ENCODE assay signal across 1 cellular context in the genomic region with DNA sequence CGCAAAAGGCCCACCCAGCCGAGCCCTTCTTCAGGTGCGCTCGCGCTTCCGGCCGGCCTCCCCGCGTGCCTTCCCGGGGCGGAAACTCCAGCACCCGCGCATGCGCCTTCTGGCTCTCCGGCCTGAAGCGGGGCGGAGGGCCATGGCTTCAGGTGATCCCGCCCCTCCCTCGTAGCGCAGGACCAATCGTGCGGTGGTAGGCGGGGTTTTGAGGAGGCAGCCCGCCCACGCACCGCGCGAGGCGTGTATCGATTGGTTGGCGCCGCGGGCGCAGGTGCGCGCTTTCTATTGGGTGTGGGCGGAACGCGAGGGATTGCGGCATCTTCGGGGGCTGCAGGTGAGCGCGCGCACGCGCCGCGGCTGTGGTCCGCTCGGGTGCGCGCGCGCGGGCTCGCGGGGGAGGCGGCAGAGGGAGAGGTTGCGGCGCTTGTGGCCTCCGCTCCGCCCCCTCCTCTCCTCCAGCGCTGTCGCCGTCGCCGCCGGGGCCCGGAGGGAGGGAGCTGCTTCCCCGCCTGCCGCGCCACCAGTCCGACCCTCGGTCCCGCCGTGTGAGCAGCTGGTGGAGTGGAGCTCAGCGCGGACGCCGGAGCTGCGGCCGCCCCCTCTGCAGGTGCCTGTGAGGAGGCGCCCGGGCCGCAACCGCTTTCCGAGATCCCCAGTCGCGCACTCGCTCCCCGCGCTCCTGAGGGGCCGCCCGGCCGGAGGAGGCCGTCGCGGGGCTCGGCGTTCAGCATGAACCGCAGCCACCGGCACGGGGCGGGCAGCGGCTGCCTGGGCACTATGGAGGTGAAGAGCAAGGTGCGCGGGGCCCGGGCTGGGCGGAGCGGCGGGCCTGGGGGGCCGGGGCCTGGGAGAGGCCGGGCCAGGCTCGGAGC.
TF ChIP-seq lines count a peak whose summit lies in the region.

A gene with protein sequence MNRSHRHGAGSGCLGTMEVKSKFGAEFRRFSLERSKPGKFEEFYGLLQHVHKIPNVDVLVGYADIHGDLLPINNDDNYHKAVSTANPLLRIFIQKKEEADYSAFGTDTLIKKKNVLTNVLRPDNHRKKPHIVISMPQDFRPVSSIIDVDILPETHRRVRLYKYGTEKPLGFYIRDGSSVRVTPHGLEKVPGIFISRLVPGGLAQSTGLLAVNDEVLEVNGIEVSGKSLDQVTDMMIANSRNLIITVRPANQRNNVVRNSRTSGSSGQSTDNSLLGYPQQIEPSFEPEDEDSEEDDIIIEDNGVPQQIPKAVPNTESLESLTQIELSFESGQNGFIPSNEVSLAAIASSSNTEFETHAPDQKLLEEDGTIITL (plus strand): TSS at position 526 of the 875 bp plus-strand sequence. CDS start 207 bp downstream, at position 733.

TF ChIP-seq in GM12878, 131 proteins besides CTCF, POLR2A, EP300 and RAD21 (continued from another document and continues in another):
- TF ChIP-seq, protein P1, sequence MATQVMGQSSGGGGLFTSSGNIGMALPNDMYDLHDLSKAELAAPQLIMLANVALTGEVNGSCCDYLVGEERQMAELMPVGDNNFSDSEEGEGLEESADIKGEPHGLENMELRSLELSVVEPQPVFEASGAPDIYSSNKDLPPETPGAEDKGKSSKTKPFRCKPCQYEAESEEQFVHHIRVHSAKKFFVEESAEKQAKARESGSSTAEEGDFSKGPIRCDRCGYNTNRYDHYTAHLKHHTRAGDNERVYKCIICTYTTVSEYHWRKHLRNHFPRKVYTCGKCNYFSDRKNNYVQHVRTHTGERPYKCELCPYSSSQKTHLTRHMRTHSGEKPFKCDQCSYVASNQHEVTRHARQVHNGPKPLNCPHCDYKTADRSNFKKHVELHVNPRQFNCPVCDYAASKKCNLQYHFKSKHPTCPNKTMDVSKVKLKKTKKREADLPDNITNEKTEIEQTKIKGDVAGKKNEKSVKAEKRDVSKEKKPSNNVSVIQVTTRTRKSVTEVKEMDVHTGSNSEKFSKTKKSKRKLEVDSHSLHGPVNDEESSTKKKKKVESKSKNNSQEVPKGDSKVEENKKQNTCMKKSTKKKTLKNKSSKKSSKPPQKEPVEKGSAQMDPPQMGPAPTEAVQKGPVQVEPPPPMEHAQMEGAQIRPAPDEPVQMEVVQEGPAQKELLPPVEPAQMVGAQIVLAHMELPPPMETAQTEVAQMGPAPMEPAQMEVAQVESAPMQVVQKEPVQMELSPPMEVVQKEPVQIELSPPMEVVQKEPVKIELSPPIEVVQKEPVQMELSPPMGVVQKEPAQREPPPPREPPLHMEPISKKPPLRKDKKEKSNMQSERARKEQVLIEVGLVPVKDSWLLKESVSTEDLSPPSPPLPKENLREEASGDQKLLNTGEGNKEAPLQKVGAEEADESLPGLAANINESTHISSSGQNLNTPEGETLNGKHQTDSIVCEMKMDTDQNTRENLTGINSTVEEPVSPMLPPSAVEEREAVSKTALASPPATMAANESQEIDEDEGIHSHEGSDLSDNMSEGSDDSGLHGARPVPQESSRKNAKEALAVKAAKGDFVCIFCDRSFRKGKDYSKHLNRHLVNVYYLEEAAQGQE (IDR thresholded peaks at IDR 0.05; ENCODE audit: low read depth, low read length): no peak
- TF ChIP-seq MEF2B (IDR thresholded peaks at IDR 0.05; ENCODE audit: partially characterized antibody, poor library complexity, severe bottlenecking) (no peak), CBX5 (IDR thresholded peaks at IDR 0.05; ENCODE audit: low read depth) (no peak), NRF1 (conservative IDR thresholded peaks at IDR 0.05; ENCODE audit: low read depth, low read length) (peak; percentile 65), RFX5 (IDR thresholded peaks at IDR 0.05; ENCODE audit: low read depth, low read length) (peak; percentile 38; the same call in 1 of the 2 replicates), SIN3A (IDR thresholded peaks at IDR 0.05; ENCODE audit: low read depth, low read length) (no peak), HDAC2 (IDR thresholded peaks at IDR 0.05) (no peak), NR2C2 (IDR thresholded peaks at IDR 0.05; ENCODE audit: borderline replicate concordance, control insufficient read depth, insufficient read length, low read depth) (no peak), EZH2 (IDR thresholded peaks at IDR 0.05; ENCODE audit: borderline replicate concordance, control insufficient read depth, low read depth, low read length) (no peak), RUNX3 (IDR thresholded peaks at IDR 0.05; ENCODE audit: low read length) (peak; percentile 60), RELA (IDR thresholded peaks at IDR 0.05; ENCODE audit: borderline replicate concordance, partially characterized antibody) (peak; percentile 22), SMAD5 (IDR thresholded peaks at IDR 0.05; ENCODE audit: low read depth) (no peak), MTA3 (IDR thresholded peaks at IDR 0.05; ENCODE audit: borderline replicate concordance, low read length) (no peak), MYB (IDR thresholded peaks at IDR 0.05; ENCODE audit: borderline replicate concordance, low read depth, low read length) (no peak), CBX3 (IDR thresholded peaks at IDR 0.05; ENCODE audit: borderline replicate concordance, low read depth) (no peak), SREBF2 (IDR thresholded peaks at IDR 0.05; ENCODE audit: low read length) (no peak), ZBED1 (IDR thresholded peaks at IDR 0.05; ENCODE audit: borderline replicate concordance) (no peak), STAT1 (conservative IDR thresholded peaks at IDR 0.05) (no peak), SMARCA5 (IDR thresholded peaks at IDR 0.05) (no peak), ZNF207 (IDR thresholded peaks at IDR 0.05; ENCODE audit: borderline replicate concordance) (no peak), TARDBP (IDR thresholded peaks at IDR 0.05; ENCODE audit: borderline replicate concordance) (no peak), POLR2AphosphoS5 (IDR thresholded peaks at IDR 0.05; ENCODE audit: low read length) (0 out of 2 replicates have a peak, but pooled peaks have one; percentile 24)
- TF ChIP-seq, protein P2, sequence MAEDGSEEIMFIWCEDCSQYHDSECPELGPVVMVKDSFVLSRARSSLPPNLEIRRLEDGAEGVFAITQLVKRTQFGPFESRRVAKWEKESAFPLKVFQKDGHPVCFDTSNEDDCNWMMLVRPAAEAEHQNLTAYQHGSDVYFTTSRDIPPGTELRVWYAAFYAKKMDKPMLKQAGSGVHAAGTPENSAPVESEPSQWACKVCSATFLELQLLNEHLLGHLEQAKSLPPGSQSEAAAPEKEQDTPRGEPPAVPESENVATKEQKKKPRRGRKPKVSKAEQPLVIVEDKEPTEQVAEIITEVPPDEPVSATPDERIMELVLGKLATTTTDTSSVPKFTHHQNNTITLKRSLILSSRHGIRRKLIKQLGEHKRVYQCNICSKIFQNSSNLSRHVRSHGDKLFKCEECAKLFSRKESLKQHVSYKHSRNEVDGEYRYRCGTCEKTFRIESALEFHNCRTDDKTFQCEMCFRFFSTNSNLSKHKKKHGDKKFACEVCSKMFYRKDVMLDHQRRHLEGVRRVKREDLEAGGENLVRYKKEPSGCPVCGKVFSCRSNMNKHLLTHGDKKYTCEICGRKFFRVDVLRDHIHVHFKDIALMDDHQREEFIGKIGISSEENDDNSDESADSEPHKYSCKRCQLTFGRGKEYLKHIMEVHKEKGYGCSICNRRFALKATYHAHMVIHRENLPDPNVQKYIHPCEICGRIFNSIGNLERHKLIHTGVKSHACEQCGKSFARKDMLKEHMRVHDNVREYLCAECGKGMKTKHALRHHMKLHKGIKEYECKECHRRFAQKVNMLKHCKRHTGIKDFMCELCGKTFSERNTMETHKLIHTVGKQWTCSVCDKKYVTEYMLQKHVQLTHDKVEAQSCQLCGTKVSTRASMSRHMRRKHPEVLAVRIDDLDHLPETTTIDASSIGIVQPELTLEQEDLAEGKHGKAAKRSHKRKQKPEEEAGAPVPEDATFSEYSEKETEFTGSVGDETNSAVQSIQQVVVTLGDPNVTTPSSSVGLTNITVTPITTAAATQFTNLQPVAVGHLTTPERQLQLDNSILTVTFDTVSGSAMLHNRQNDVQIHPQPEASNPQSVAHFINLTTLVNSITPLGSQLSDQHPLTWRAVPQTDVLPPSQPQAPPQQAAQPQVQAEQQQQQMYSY (CRISPR knock-in tag; IDR thresholded peaks at IDR 0.05): no peak
- TF ChIP-seq, protein P3, sequence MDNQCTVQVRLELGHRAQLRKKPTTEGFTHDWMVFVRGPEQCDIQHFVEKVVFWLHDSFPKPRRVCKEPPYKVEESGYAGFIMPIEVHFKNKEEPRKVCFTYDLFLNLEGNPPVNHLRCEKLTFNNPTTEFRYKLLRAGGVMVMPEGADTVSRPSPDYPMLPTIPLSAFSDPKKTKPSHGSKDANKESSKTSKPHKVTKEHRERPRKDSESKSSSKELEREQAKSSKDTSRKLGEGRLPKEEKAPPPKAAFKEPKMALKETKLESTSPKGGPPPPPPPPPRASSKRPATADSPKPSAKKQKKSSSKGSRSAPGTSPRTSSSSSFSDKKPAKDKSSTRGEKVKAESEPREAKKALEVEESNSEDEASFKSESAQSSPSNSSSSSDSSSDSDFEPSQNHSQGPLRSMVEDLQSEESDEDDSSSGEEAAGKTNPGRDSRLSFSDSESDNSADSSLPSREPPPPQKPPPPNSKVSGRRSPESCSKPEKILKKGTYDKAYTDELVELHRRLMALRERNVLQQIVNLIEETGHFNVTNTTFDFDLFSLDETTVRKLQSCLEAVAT (IDR thresholded peaks at IDR 0.05): no peak
- TF ChIP-seq, protein P4, sequence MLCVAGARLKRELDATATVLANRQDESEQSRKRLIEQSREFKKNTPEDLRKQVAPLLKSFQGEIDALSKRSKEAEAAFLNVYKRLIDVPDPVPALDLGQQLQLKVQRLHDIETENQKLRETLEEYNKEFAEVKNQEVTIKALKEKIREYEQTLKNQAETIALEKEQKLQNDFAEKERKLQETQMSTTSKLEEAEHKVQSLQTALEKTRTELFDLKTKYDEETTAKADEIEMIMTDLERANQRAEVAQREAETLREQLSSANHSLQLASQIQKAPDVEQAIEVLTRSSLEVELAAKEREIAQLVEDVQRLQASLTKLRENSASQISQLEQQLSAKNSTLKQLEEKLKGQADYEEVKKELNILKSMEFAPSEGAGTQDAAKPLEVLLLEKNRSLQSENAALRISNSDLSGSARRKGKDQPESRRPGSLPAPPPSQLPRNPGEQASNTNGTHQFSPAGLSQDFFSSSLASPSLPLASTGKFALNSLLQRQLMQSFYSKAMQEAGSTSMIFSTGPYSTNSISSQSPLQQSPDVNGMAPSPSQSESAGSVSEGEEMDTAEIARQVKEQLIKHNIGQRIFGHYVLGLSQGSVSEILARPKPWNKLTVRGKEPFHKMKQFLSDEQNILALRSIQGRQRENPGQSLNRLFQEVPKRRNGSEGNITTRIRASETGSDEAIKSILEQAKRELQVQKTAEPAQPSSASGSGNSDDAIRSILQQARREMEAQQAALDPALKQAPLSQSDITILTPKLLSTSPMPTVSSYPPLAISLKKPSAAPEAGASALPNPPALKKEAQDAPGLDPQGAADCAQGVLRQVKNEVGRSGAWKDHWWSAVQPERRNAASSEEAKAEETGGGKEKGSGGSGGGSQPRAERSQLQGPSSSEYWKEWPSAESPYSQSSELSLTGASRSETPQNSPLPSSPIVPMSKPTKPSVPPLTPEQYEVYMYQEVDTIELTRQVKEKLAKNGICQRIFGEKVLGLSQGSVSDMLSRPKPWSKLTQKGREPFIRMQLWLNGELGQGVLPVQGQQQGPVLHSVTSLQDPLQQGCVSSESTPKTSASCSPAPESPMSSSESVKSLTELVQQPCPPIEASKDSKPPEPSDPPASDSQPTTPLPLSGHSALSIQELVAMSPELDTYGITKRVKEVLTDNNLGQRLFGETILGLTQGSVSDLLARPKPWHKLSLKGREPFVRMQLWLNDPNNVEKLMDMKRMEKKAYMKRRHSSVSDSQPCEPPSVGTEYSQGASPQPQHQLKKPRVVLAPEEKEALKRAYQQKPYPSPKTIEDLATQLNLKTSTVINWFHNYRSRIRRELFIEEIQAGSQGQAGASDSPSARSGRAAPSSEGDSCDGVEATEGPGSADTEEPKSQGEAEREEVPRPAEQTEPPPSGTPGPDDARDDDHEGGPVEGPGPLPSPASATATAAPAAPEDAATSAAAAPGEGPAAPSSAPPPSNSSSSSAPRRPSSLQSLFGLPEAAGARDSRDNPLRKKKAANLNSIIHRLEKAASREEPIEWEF (IDR thresholded peaks at IDR 0.05; ENCODE audit: insufficient replicate concordance, low read depth, low read length): no peak
- TF ChIP-seq, protein P5, sequence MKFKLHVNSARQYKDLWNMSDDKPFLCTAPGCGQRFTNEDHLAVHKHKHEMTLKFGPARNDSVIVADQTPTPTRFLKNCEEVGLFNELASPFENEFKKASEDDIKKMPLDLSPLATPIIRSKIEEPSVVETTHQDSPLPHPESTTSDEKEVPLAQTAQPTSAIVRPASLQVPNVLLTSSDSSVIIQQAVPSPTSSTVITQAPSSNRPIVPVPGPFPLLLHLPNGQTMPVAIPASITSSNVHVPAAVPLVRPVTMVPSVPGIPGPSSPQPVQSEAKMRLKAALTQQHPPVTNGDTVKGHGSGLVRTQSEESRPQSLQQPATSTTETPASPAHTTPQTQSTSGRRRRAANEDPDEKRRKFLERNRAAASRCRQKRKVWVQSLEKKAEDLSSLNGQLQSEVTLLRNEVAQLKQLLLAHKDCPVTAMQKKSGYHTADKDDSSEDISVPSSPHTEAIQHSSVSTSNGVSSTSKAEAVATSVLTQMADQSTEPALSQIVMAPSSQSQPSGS (IDR thresholded peaks at IDR 0.05; ENCODE audit: low read length): no peak
- TF ChIP-seq, protein P6, sequence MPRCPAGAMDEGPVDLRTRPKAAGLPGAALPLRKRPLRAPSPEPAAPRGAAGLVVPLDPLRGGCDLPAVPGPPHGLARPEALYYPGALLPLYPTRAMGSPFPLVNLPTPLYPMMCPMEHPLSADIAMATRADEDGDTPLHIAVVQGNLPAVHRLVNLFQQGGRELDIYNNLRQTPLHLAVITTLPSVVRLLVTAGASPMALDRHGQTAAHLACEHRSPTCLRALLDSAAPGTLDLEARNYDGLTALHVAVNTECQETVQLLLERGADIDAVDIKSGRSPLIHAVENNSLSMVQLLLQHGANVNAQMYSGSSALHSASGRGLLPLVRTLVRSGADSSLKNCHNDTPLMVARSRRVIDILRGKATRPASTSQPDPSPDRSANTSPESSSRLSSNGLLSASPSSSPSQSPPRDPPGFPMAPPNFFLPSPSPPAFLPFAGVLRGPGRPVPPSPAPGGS (IDR thresholded peaks at IDR 0.05; ENCODE audit: borderline replicate concordance, insufficient read depth, low read depth, low read length, poor library complexity, severe bottlenecking): no peak
- TF ChIP-seq, protein P7, sequence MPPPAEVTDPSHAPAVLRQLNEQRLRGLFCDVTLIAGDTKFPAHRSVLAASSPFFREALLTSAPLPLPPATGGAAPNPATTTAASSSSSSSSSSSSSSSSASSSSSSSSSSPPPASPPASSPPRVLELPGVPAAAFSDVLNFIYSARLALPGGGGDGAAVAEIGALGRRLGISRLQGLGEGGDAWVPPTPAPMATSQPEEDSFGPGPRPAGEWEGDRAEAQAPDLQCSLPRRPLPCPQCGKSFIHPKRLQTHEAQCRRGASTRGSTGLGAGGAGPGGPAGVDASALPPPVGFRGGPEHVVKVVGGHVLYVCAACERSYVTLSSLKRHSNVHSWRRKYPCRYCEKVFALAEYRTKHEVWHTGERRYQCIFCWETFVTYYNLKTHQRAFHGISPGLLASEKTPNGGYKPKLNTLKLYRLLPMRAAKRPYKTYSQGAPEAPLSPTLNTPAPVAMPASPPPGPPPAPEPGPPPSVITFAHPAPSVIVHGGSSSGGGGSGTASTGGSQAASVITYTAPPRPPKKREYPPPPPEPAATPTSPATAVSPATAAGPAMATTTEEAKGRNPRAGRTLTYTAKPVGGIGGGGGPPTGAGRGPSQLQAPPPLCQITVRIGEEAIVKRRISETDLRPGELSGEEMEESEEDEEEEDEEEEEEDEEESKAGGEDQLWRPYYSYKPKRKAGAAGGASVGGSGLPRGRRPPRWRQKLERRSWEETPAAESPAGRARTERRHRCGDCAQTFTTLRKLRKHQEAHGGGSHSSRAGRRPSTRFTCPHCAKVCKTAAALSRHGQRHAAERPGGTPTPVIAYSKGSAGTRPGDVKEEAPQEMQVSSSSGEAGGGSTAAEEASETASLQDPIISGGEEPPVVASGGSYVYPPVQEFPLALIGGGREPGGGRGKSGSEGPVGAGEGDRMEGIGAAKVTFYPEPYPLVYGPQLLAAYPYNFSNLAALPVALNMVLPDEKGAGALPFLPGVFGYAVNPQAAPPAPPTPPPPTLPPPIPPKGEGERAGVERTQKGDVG (CRISPR knock-in tag; IDR thresholded peaks at IDR 0.05): no peak
